ENCODE assay signal across 8 cellular contexts in the genomic region with DNA sequence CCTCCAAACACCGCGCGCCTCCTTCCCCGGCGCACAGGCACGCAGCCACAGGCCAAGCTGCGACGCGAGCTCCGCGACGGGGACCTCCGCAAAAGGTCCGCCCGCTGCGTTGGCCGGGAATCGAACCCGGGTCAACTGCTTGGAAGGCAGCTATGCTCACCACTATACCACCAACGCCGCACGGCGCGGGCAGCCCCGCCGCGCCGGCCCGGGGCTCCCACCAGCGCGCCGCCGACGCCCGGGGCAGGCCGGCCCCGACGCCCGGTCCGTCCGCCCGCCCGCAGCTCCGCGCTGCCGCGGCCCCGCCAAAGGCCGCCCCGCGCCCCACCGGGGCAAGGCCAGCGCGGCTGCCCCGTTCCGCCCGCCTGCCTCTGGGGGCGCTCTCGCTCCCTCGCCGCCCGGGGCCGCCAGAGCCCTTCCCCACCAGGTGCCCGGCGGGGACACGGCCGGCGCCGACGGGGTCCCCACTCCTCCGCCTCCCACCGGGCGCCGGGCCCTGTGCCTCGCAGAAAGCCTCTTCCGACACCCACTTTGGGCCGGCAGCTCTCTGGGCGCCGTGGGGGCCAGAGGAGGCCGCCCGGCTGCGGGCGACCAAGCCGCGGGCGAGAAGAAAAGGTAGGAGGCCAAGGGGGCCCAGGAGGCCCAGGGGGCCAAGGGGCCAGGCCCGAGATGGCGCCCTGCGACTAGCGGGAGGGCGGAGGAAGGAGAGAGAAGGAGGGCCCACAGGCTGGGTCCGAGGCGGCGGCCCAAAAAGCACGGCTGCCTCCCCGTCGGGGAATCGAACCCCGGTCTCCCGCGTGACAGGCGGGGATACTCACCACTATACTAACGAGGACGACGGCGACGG. TPM values are rescaled to one million over a fixed set of nuclear protein-coding genes. Genes with fewer than 3 reads are reported as not detected.
A peak's percentile ranks its signal among the peaks of the same experiment; 100 is the strongest.
DNase-seq lines count a peak whose midpoint lies in the region; ATAC-seq and TF ChIP-seq lines count a peak whose summit lies in the region.
"Not testable (repeated sequence)": the region's sequence is repeated elsewhere in the genome, so short reads cannot be mapped to it uniquely, and the experiment has no call there.
"Had no signal": no experiment of that assay in that cellular context is flagged by ENCODE, and none has a peak within 500 bp of the region (broad histone marks: within the 10 kb centered on the region; RNA-seq: fewer than 3 reads in every experiment).

No MANE protein-coding gene starts in this region.

- DNase-seq in activated naive CD4-positive, alpha-beta T cell treated with anti-CD3 and anti-CD28 coated beads, Interleukin-2, amount 50 U/mL, for 72 hours (ENCODE audit: low spot score in 2 of 2); lung (ENCODE audit: low spot score): not testable (repeated sequence)

- not testable (repeated sequence) for TF ChIP-seq CTCF in lung (IDR thresholded peaks at IDR 0.05; ENCODE audit: control extremely low read depth, extremely low read depth)

- not testable (repeated sequence) for H3K4me3 ChIP-seq in lung

- not testable (repeated sequence) for H3K9me3 ChIP-seq in lung (ENCODE audit: control insufficient read depth in 2 of 2, insufficient read depth in 1 of 2, low read length in 1 of 2)

- H3K36me3 ChIP-seq in lung (ENCODE audit: control insufficient read depth in 2 of 2, insufficient read depth in 2 of 2, low read length in 2 of 2): not testable (repeated sequence)

- H3K27me3 ChIP-seq in lung (ENCODE audit: control insufficient read depth, insufficient read depth): not testable (repeated sequence)

- no CpG with 5 or more reads among the region's 107 CpGs for WGBS in lung, 2 donors

- H3K9me3 Mint-ChIP-seq in activated naive CD4-positive, alpha-beta T cell treated with anti-CD3 and anti-CD28 coated beads, Interleukin-2, amount 50 U/mL, for 72 hours: not testable (repeated sequence)

- not testable (repeated sequence) for H3K27ac Mint-ChIP-seq in activated naive CD4-positive, alpha-beta T cell treated with anti-CD3 and anti-CD28 coated beads, Interleukin-2, amount 50 U/mL, for 72 hours

- not testable (repeated sequence) for H3K27ac ChIP-seq in lung (ENCODE audit: low read depth in 1 of 2, low read length in 1 of 2)

- ATAC-seq in GM19025 (IDR thresholded peaks at IDR 0.05; ENCODE audit: low read depth, unreplicated experiment) (peak; percentile 22), GM21423 (IDR thresholded peaks at IDR 0.05; ENCODE audit: unreplicated experiment) (peak; percentile 14), HG02642 (IDR thresholded peaks at IDR 0.05; ENCODE audit: poor library complexity, unreplicated experiment) (peak; percentile 31), HG03103 (IDR thresholded peaks at IDR 0.05; ENCODE audit: low read depth, unreplicated experiment) (peak; percentile 22), HG03571 (IDR thresholded peaks at IDR 0.05; ENCODE audit: unreplicated experiment) (peak; percentile 21), lung (ENCODE audit: insufficient read depth, low FRiP score) (peak; percentile 41)
- ATAC-seq in activated naive CD4-positive, alpha-beta T cell treated with anti-CD3 and anti-CD28 coated beads, Interleukin-2, amount 50 U/mL, for 72 hours: peak; percentile 34 to 42

- H3K4me1 ChIP-seq in lung (ENCODE audit: control insufficient read depth in 2 of 2, insufficient read depth in 2 of 2, low read length in 2 of 2): not testable (repeated sequence)

- H3K36me3 Mint-ChIP-seq in activated naive CD4-positive, alpha-beta T cell treated with anti-CD3 and anti-CD28 coated beads, Interleukin-2, amount 50 U/mL, for 72 hours: not testable (repeated sequence)

RNA-seq across cellular contexts. Expression of gene FCGR2A, which starts 50.2 kb away (rescaled TPM):
- under 1 TPM in 1 of 2 donors, not detected in 1; 0.49 TPM for total RNA-seq in activated naive CD4-positive, alpha-beta T cell treated with anti-CD3 and anti-CD28 coated beads, Interleukin-2, amount 50 U/mL, for 72 hours
- 10 to 100 TPM; 83.7 to 94.9 TPM for total RNA-seq in lung
- polyA plus RNA-seq in lung: 100 to 1,000 TPM in 1 of 2 donors, 10 to 100 TPM in 1; 37.6 to 204 TPM
- total RNA-seq: glomerular endothelial cell had no signal

Comparison
In these comparisons a context has a peak if more than half of its experiments do, and no peak if none do; other contexts are left out.
1. RNA of gene FCGR2A, which starts 50.2 kb away (total RNA-seq): 83.7 to 94.9 TPM in lung; 0.49 TPM in activated naive CD4-positive, alpha-beta T cell treated with anti-CD3 and anti-CD28 coated beads, Interleukin-2, amount 50 U/mL, for 72 hours; every median in the first group is over 10 times any median in the second.
2. Peak in every context shown above with its lines, with median percentiles within 50 percentile points of each other: ATAC-seq.